1 cellular context compared by ENCODE assay signal in genomic region chr5:65121880-65122436, GRCh38.
TF ChIP-seq lines count a peak whose summit lies in the region.

No MANE protein-coding gene starts in this region.

TF ChIP-seq in K562, 482 proteins besides CTCF, POLR2A, EP300 and RAD21 (continued from another document and continues in another):
- TF ChIP-seq MAFF (IDR thresholded peaks at IDR 0.05; ENCODE audit: low read length) (no peak), SMARCA5 (IDR thresholded peaks at IDR 0.05) (no peak), EWSR1 (IDR thresholded peaks at IDR 0.05; ENCODE audit: borderline replicate concordance, low read depth, partially characterized antibody) (no peak), NCOA2 (IDR thresholded peaks at IDR 0.05; ENCODE audit: partially characterized antibody in 2 of 2) (no peak), USF1 (CRISPR knock-in tag; IDR thresholded peaks at IDR 0.05) (peak; percentile 40; the same call in 1 of the 2 replicates), HNRNPK (IDR thresholded peaks at IDR 0.05; ENCODE audit: low read depth, low read length, poor library complexity, severe bottlenecking) (no peak), TFAM (CRISPR knock-in tag; conservative IDR thresholded peaks at IDR 0.05) (no peak), ZSCAN29 (IDR thresholded peaks at IDR 0.05) (no peak), YBX1 (IDR thresholded peaks at IDR 0.05) (no peak), ARNT (IDR thresholded peaks at IDR 0.05) (0 out of 4 replicates have a peak, but pooled peaks of 1 of the 2 experiments have one; percentile 45), ERF (CRISPR knock-in tag; IDR thresholded peaks at IDR 0.05) (0 out of 2 replicates have a peak, but pooled peaks have one; percentile 75), ARID4B (CRISPR knock-in tag; IDR thresholded peaks at IDR 0.05) (no peak), ZNF407 (IDR thresholded peaks at IDR 0.05; ENCODE audit: low read depth) (no peak), BRF1 (IDR thresholded peaks at IDR 0.05; ENCODE audit: borderline replicate concordance, extremely low read depth, insufficient read length) (no peak), SMAD4 (CRISPR knock-in tag; conservative IDR thresholded peaks at IDR 0.05) (peak; percentile 83), SMC3 (conservative IDR thresholded peaks at IDR 0.05; ENCODE audit: insufficient read depth, low read depth, low read length) (no peak), RNF219 (CRISPR knock-in tag; IDR thresholded peaks at IDR 0.05) (no peak), ZNF347 (CRISPR knock-in tag; IDR thresholded peaks at IDR 0.05; ENCODE audit: low read depth) (no peak), MECOM (CRISPR knock-in tag; IDR thresholded peaks at IDR 0.05) (no peak; the same call in 1 of the 2 replicates), MEF2A (IDR thresholded peaks at IDR 0.05; ENCODE audit: control insufficient read depth, low read depth, low read length) (no peak), CBX3 (IDR thresholded peaks at IDR 0.05; ENCODE audit: borderline replicate concordance in 1 of 2, low read length in 2 of 2) (peak in 1 of 2 experiments; percentile 43; a peak in 1 of 3 replicates), ZNF511 (CRISPR knock-in tag; IDR thresholded peaks at IDR 0.05) (peak; percentile 95), RB1 (IDR thresholded peaks at IDR 0.05; ENCODE audit: low read depth) (no peak), GATAD2B (IDR thresholded peaks at IDR 0.05; ENCODE audit: borderline replicate concordance) (no peak), ESRRA (IDR thresholded peaks at IDR 0.05; ENCODE audit: borderline replicate concordance, low read depth) (no peak; the same call in 1 of the 2 replicates), HDGF (IDR thresholded peaks at IDR 0.05) (no peak), DPF2 (IDR thresholded peaks at IDR 0.05) (peak; percentile 69; the same call in 1 of the 2 replicates), THAP7 (CRISPR knock-in tag; IDR thresholded peaks at IDR 0.05) (no peak), ZFP1 (CRISPR knock-in tag; IDR thresholded peaks at IDR 0.05) (no peak), HDAC1 (IDR thresholded peaks at IDR 0.05) (no peak), ARID3A (IDR thresholded peaks at IDR 0.05; ENCODE audit: borderline replicate concordance, low read depth, low read length) (no peak), CCNT2 (IDR thresholded peaks at IDR 0.05; ENCODE audit: borderline replicate concordance, extremely low read depth, insufficient read length, low read depth, low read length) (no peak), ARID1B (IDR thresholded peaks at IDR 0.05) (peak; percentile 78), TARDBP (IDR thresholded peaks at IDR 0.05) (no peak), ZNF24 (IDR thresholded peaks at IDR 0.05) (no peak), MLX (CRISPR knock-in tag; conservative IDR thresholded peaks at IDR 0.05) (no peak), HNRNPL (IDR thresholded peaks at IDR 0.05; ENCODE audit: low read depth, low read length) (no peak), RBM14 (IDR thresholded peaks at IDR 0.05; ENCODE audit: borderline replicate concordance, insufficient read depth, low read depth, low read length) (no peak), HOMEZ (CRISPR knock-in tag; IDR thresholded peaks at IDR 0.05) (no peak), MED1 (CRISPR knock-in tag; IDR thresholded peaks at IDR 0.05; ENCODE audit: borderline replicate concordance) (no peak), PHB2 (IDR thresholded peaks at IDR 0.05; ENCODE audit: low read depth) (no peak)
